Comparison of ENCODE assay signal across 17 cellular contexts in genomic region chr12:114936148-114937099, GRCh38.
DNase-seq lines count a peak whose midpoint lies in the region; ATAC-seq and TF ChIP-seq lines count a peak whose summit lies in the region.
"Had no signal": no experiment of that assay in that cellular context is flagged by ENCODE, and none has a peak within 500 bp of the region (broad histone marks: within the 10 kb centered on the region; RNA-seq: fewer than 3 reads in every experiment).

No MANE protein-coding gene starts in this region.

- TF ChIP-seq CTCF in epithelial cell of esophagus (IDR thresholded peaks at IDR 0.05; ENCODE audit: insufficient read depth, low read depth, low read length, missing control alignments), result no peak
- no peak for TF ChIP-seq CTCF in A673 (conservative IDR thresholded peaks at IDR 0.05; ENCODE audit: low read depth, low read length)

- DNase-seq in H4 (ENCODE audit: low spot score) (peak; percentile 25), RKO (ENCODE audit: low spot score) (peak; percentile 80), epithelial cell of esophagus (ENCODE audit: low read depth) (peak; percentile 49), renal cortical epithelial cell (ENCODE audit: low read depth) (peak; percentile 48), A673 (ENCODE audit: low spot score) (no peak), GDM1 (lab: John Stamatoyannopoulos, UW) (no peak)
- DNase-seq: activated CD8-positive, alpha-beta memory T cell treated with anti-CD3 and anti-CD28 coated beads, Interleukin-2, amount 50 U/mL, for 48 hours; activated naive CD4-positive, alpha-beta T cell treated with anti-CD3 and anti-CD28 coated beads for 36 hours; heart left ventricle; left ventricle myocardium inferior; naive thymus-derived CD8-positive, alpha-beta T cell; NCI-H1092; T-helper 17 cell had no signal

- H3K9me3 ChIP-seq in A673 (ENCODE audit: low read depth, low read length, poor library complexity, severe bottlenecking), result peaks cover 30% of the 10 kb centered on the region
- H3K9me3 ChIP-seq: thoracic aorta had no signal

- no peak for ATAC-seq in GM18861 (IDR thresholded peaks at IDR 0.05; ENCODE audit: unreplicated experiment)
- ATAC-seq in GM19463 (IDR thresholded peaks at IDR 0.05; ENCODE audit: unreplicated experiment), result no peak
- ATAC-seq: naive thymus-derived CD8-positive, alpha-beta T cell; T-helper 17 cell had no signal

- no TSS peak for BruUV-seq in A673 (replicated peaks; lab: Mats Ljungman, UMichigan)

- CTCF ChIA-PET in A673 (lab: Charles Lee), result no interaction called here

- H3K4me3 ChIP-seq in epithelial cell of esophagus (ENCODE audit: low read length) (no peak overlapping the region), A673 (ENCODE audit: low read depth, low read length, poor library complexity, severe bottlenecking) (no peak overlapping the region)
- H3K4me3 ChIP-seq: heart left ventricle, left ventricle myocardium inferior, thoracic aorta had no signal

- H3K27me3 ChIP-seq in A673 (replicated peaks; ENCODE audit: insufficient read depth, low read depth, low read length, poor library complexity), result no peaks in the 10 kb centered on the region
- H3K27me3 ChIP-seq: heart left ventricle had no signal

- H3K4me1 ChIP-seq in A673 (ENCODE audit: insufficient read depth, low read length, poor library complexity, severe bottlenecking), result no peaks in the 10 kb centered on the region
- H3K4me1 ChIP-seq: heart left ventricle, left ventricle myocardium inferior had no signal

- H3K27ac ChIP-seq in A673 (ENCODE audit: low read depth, low read length, poor library complexity, severe bottlenecking), result no peak overlapping the region
- H3K27ac ChIP-seq: C4-2B, heart left ventricle, left ventricle myocardium inferior, thoracic aorta had no signal

- intact Hi-C loops in A673 (cut with micrococcal nuclease; ENCODE audit: unreplicated experiment), result no loop called here

- H3K36me3 ChIP-seq in A673 (ENCODE audit: insufficient read depth, low read length, poor library complexity, severe bottlenecking), result no peaks in the 10 kb centered on the region
- H3K36me3 ChIP-seq: heart left ventricle, left ventricle myocardium inferior, thoracic aorta had no signal

- POLR2A ChIA-PET in A673 (lab: Charles Lee; ENCODE audit: low non-redundant PET), result no interaction called here

Comparison
In these comparisons a context has a peak if more than half of its experiments do, and no peak if none do; other contexts are left out.
1. DNase-seq: peak in H4 (single experiment), RKO (single experiment), epithelial cell of esophagus (single experiment) and renal cortical epithelial cell (single experiment); none in A673 (single experiment) and GDM1 (single experiment).